14 cellular contexts compared by ENCODE assay signal in genomic region chr22:17436981-17437410, GRCh38.
DNase-seq lines count a peak whose midpoint lies in the region; ATAC-seq and TF ChIP-seq lines count a peak whose summit lies in the region.
"Had no signal": no experiment of that assay in that cellular context is flagged by ENCODE, and none has a peak within 500 bp of the region (broad histone marks: within the 10 kb centered on the region; RNA-seq: fewer than 3 reads in every experiment).

No MANE protein-coding gene starts in this region.

- no peaks in the 10 kb centered on the region for H3K36me3 ChIP-seq in SJCRH30
- no peaks in the 10 kb centered on the region for H3K36me3 ChIP-seq in left ventricle myocardium inferior
- peaks cover 3% of the 10 kb centered on the region for H3K36me3 ChIP-seq in neural progenitor cell
- H3K36me3 ChIP-seq: suprapubic skin had no signal

- H2AFZ ChIP-seq in neural progenitor cell (replicated peaks) = no peak overlapping the region
- H2AFZ ChIP-seq: parathyroid adenoma had no signal

- ATAC-seq in HG03280 (IDR thresholded peaks at IDR 0.05; ENCODE audit: unreplicated experiment) (no peak), GM21737 (IDR thresholded peaks at IDR 0.05; ENCODE audit: unreplicated experiment) (no peak)
- ATAC-seq: body of pancreas had no signal

- peak overlapping the region; percentile 76 for H3K4me3 Mint-ChIP-seq in neural progenitor cell
- no peak overlapping the region for H3K4me3 Mint-ChIP-seq in activated T-cell treated with anti-CD3 and anti-CD28 coated beads, Interleukin-2, amount 50 U/mL, for 24 hours

- H3K9me3 Mint-ChIP-seq in neural progenitor cell = no peaks in the 10 kb centered on the region
- no peaks in the 10 kb centered on the region for H3K9me3 Mint-ChIP-seq in activated T-cell treated with anti-CD3 and anti-CD28 coated beads, Interleukin-2, amount 50 U/mL, for 24 hours

- peaks cover 89% of the 10 kb centered on the region for H3K4me1 Mint-ChIP-seq in neural progenitor cell
- H3K4me1 Mint-ChIP-seq in activated T-cell treated with anti-CD3 and anti-CD28 coated beads, Interleukin-2, amount 50 U/mL, for 24 hours (ENCODE audit: low read depth) = peaks cover 1% of the 10 kb centered on the region

- peaks cover 100% of the 10 kb centered on the region for H3K79me2 ChIP-seq in neural progenitor cell (ENCODE audit: low read depth)
- H3K79me2 ChIP-seq: parathyroid adenoma had no signal

- H4K20me1 ChIP-seq in neural progenitor cell (ENCODE audit: low read depth) = peaks cover 100% of the 10 kb centered on the region

- H3K27me3 Mint-ChIP-seq in neural progenitor cell (ENCODE audit: insufficient read depth, low read depth) = peaks cover 2% of the 10 kb centered on the region
- peaks cover 24% of the 10 kb centered on the region for H3K27me3 Mint-ChIP-seq in activated T-cell treated with anti-CD3 and anti-CD28 coated beads, Interleukin-2, amount 50 U/mL, for 24 hours

- H3K4me2 ChIP-seq in neural progenitor cell = peak overlapping the region; percentile 76

- peak overlapping the region; percentile 95 for H3K27ac Mint-ChIP-seq in neural progenitor cell
- no peak overlapping the region for H3K27ac Mint-ChIP-seq in activated T-cell treated with anti-CD3 and anti-CD28 coated beads, Interleukin-2, amount 50 U/mL, for 24 hours

- TF ChIP-seq CTCF in left ventricle myocardium inferior (IDR thresholded peaks at IDR 0.05; ENCODE audit: borderline replicate concordance) (no peak), neural progenitor cell (IDR thresholded peaks at IDR 0.05) (no peak)

- no peak overlapping the region for H3K9ac ChIP-seq in neural progenitor cell
- H3K9ac ChIP-seq: parathyroid adenoma had no signal

- peaks cover 55% of the 10 kb centered on the region for H3F3A ChIP-seq in neural progenitor cell (ENCODE audit: low read depth)

- H3K27ac ChIP-seq in SJCRH30 (no peak overlapping the region), left ventricle myocardium inferior (replicated peaks) (peak overlapping the region; percentile 49), neural progenitor cell (peak overlapping the region; percentile 83)
- H3K27ac ChIP-seq: body of pancreas, parathyroid adenoma, suprapubic skin had no signal

- intact Hi-C loops in left ventricle myocardium inferior (cut with micrococcal nuclease) = no loop called here

- peaks cover 11% of the 10 kb centered on the region; the same call in 1 of the 2 replicates for H3K4me1 ChIP-seq in SJCRH30
- peaks cover 44% of the 10 kb centered on the region for H3K4me1 ChIP-seq in left ventricle myocardium inferior
- H3K4me1 ChIP-seq in neural progenitor cell = peaks cover 92% of the 10 kb centered on the region
- H3K4me1 ChIP-seq: body of pancreas, parathyroid adenoma, suprapubic skin had no signal

- no peaks in the 10 kb centered on the region for H3K9me3 ChIP-seq in SJCRH30 (replicated peaks)
- no peaks in the 10 kb centered on the region for H3K9me3 ChIP-seq in left ventricle myocardium inferior (replicated peaks)
- H3K9me3 ChIP-seq in neural progenitor cell (ENCODE audit: low read depth) = no peaks in the 10 kb centered on the region
- H3K9me3 ChIP-seq: body of pancreas, suprapubic skin had no signal

- peaks cover 3% of the 10 kb centered on the region for H3K36me3 Mint-ChIP-seq in neural progenitor cell
- no peaks in the 10 kb centered on the region for H3K36me3 Mint-ChIP-seq in activated T-cell treated with anti-CD3 and anti-CD28 coated beads, Interleukin-2, amount 50 U/mL, for 24 hours (ENCODE audit: low read depth)

- DNase-seq in C1 segment of cervical spinal cord (lab: John Stamatoyannopoulos, UW) (peak in 12 of 14 donors; percentile 52 to 84 (median 73)), SJCRH30 (peak; percentile 10 to 46), left ventricle myocardium inferior (no peak), neural progenitor cell (ENCODE audit: low spot score) (peak; percentile 93), NCI-H774 (lab: John Stamatoyannopoulos, UW) (no peak)
- DNase-seq in activated T-cell treated with anti-CD3 and anti-CD28 coated beads, Interleukin-2, amount 50 U/mL, for 24 hours = no peak
- DNase-seq: body of pancreas, NCI-H1048, NCI-H510A treated with DMSO at 0.1 percent for 48 hours, SHP77 had no signal

- peak overlapping the region; percentile 30 for H3K4me3 ChIP-seq in SJCRH30
- no peak overlapping the region for H3K4me3 ChIP-seq in left ventricle myocardium inferior
- H3K4me3 ChIP-seq in neural progenitor cell = peak overlapping the region; percentile 30
- H3K4me3 ChIP-seq: body of pancreas, suprapubic skin had no signal

- no peaks in the 10 kb centered on the region for H3K27me3 ChIP-seq in SJCRH30
- no peaks in the 10 kb centered on the region for H3K27me3 ChIP-seq in left ventricle myocardium inferior (ENCODE audit: low read depth)
- H3K27me3 ChIP-seq in neural progenitor cell = no peaks in the 10 kb centered on the region
- H3K27me3 ChIP-seq: body of pancreas had no signal

Comparison
In these comparisons a context has a peak if more than half of its experiments do, and no peak if none do; other contexts are left out.
1. DNase-seq: peak in C1 segment of cervical spinal cord (12 of 14), SJCRH30 (2 of 2) and neural progenitor cell (single experiment); none in left ventricle myocardium inferior (single experiment), NCI-H774 (single experiment) and activated T-cell treated with anti-CD3 and anti-CD28 coated beads, Interleukin-2, amount 50 U/mL, for 24 hours (single experiment).